ENCODE assay signal across 1 cellular context in the genomic region with DNA sequence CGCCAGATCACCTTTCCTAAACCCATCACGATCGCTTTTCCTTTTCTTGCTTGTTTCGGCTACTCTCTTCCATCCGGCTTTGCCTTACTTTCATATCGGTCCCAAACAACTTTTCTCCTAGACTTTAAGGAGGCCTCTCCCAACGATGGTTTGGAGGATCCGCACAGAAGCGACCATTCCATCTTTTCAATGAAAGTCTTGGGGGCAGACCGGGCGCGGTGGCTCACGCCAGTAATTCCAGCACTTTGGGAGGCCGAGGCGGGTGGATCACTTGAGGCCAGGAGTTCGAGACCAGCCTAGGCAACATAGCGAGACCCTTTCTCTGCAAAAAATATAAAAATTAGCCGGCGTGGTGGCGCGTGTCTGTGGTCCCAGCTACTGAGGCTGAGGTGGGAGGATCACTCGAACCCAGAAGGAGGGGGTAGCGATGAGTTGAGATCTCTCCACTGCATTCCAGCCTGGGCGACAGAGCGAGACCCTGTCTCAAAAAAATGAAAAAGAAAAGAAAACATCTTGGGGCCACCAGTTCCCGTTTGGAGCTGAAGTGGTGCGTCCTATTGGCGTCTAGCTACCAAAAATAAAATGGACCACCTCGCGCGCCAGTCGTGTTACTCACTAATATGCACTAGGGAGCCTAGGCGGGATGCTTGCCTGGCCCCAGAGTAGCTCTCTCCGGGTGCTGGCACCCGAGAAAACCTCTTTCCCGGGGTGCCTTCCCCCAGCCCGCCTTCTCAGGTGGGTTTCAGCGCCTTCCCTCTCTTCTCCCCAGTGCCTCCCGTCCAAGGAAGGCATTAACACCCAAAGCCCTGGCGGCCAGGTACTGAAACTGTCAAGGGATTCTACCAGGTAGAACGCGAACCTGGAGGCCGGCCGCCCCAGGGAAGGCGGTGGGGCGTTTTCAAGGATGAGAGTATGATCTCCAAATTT.
TF ChIP-seq lines count a peak whose summit lies in the region.

No MANE protein-coding gene starts in this region.

TF ChIP-seq in K562, 482 proteins besides CTCF, POLR2A, EP300 and RAD21 (continued from another document):
- TF ChIP-seq RNF219 (CRISPR knock-in tag; IDR thresholded peaks at IDR 0.05) (no peak), TEAD1 (CRISPR knock-in tag; IDR thresholded peaks at IDR 0.05) (peak in 1 of 2 experiments; percentile 69; a peak in 1 of 4 replicates), BCOR (IDR thresholded peaks at IDR 0.05) (peak; percentile 80)
- TF ChIP-seq, protein P1, sequence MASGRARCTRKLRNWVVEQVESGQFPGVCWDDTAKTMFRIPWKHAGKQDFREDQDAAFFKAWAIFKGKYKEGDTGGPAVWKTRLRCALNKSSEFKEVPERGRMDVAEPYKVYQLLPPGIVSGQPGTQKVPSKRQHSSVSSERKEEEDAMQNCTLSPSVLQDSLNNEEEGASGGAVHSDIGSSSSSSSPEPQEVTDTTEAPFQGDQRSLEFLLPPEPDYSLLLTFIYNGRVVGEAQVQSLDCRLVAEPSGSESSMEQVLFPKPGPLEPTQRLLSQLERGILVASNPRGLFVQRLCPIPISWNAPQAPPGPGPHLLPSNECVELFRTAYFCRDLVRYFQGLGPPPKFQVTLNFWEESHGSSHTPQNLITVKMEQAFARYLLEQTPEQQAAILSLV (tag; IDR thresholded peaks at IDR 0.05): 0 out of 2 replicates have a peak, but pooled peaks have one; percentile 9
- TF ChIP-seq, protein P2, sequence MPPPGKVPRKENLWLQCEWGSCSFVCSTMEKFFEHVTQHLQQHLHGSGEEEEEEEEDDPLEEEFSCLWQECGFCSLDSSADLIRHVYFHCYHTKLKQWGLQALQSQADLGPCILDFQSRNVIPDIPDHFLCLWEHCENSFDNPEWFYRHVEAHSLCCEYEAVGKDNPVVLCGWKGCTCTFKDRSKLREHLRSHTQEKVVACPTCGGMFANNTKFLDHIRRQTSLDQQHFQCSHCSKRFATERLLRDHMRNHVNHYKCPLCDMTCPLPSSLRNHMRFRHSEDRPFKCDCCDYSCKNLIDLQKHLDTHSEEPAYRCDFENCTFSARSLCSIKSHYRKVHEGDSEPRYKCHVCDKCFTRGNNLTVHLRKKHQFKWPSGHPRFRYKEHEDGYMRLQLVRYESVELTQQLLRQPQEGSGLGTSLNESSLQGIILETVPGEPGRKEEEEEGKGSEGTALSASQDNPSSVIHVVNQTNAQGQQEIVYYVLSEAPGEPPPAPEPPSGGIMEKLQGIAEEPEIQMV (tag; conservative IDR thresholded peaks at IDR 0.05; ENCODE audit: low read depth): no peak
TF ChIP-seq in K562: peak in this region for 34.
